ENCODE assay signal across 14 cellular contexts in the genomic region with DNA sequence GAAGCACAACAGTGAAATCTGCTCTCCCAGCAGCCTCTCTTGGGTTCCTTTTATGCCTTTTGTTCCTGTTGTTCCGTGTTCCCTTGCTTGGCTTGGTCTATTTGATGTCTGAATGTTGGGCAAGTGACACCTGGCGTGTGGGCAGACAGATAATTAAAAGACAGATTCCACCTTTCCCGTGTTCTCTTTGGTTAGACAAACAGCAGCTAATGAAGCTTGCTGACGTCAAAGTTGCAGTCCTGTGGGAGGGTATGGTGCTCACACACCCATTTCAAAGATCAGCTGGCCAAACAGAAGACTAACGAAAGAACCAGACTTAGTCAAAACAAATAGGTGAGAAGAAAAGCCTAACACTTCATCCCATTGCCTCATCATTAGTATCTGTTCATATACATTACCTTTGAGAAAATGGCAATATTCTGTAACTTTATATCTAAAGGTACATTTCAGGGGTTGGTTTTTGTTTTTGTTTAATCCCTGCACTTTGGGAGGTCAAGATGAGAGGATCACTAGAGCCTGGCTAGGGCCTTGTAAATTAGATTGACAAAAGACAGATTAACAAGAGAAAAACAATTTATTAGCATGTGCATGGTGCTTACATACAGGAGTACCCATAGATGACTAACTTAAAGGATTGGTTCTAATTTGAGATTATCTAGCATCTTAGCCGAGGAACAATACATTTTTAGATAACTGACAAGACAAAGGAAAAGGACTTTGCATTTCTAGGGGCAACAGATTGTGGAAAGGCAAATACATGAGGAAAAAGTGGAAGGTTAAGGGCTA. TPM values are rescaled to one million over a fixed set of nuclear protein-coding genes. Genes with fewer than 3 reads are reported as not detected.
A peak's percentile ranks its signal among the peaks of the same experiment; 100 is the strongest.
DNase-seq lines count a peak whose midpoint lies in the region; ATAC-seq, FAIRE-seq and TF ChIP-seq lines count a peak whose summit lies in the region.
"Had no signal": no experiment of that assay in that cellular context is flagged by ENCODE, and none has a peak within 500 bp of the region (broad histone marks: within the 10 kb centered on the region; RNA-seq: fewer than 3 reads in every experiment).

No MANE protein-coding gene starts in this region.

- FAIRE-seq in GM12891 (lab: Jason Lieb, UNC): peak; percentile 87
- no peak for FAIRE-seq in HTR-8/SVneo (lab: Jason Lieb, UNC)
- FAIRE-seq: colon, urothelium cell line had no signal

- no peak overlapping the region for H3K4me3 ChIP-seq in tibial artery
- no peak overlapping the region for H3K4me3 ChIP-seq in breast epithelium

- TF ChIP-seq CTCF in tibial artery (IDR thresholded peaks at IDR 0.05) (no peak), breast epithelium (IDR thresholded peaks at IDR 0.05) (no peak)

- no peak overlapping the region for H3K27ac ChIP-seq in tibial artery
- H3K27ac ChIP-seq in breast epithelium: no peak overlapping the region

- H3K36me3 ChIP-seq in tibial artery (no peaks in the 10 kb centered on the region), breast epithelium (no peaks in the 10 kb centered on the region)

- intact Hi-C loops in tibial artery (cut with DNase I; ENCODE audit: low total_unique reads) (no loop called here), breast epithelium (cut with DNase I; ENCODE audit: low total_unique reads) (no loop called here)

- TF ChIP-seq POLR2A in GM12891 (IDR thresholded peaks at IDR 0.05; ENCODE audit: low read depth, low read length) (no peak), breast epithelium (IDR thresholded peaks at IDR 0.05) (no peak)

- H3K27me3 ChIP-seq in tibial artery (no peaks in the 10 kb centered on the region), breast epithelium (no peaks in the 10 kb centered on the region)

- ATAC-seq in GM21447 (IDR thresholded peaks at IDR 0.05; ENCODE audit: unreplicated experiment): peak; percentile 55
- ATAC-seq in HG03378 (IDR thresholded peaks at IDR 0.05; ENCODE audit: unreplicated experiment): peak; percentile 37
- ATAC-seq: left lobe of liver had no signal

- DNase-seq in GM12891 (ENCODE audit: insufficient read length, low spot score) (no peak), SHP77 treated with DMSO at 0.1 percent for 48 hours (lab: John Stamatoyannopoulos, UW) (peak; percentile 100), HTR-8/SVneo (ENCODE audit: insufficient read length, low spot score) (no peak), amygdala (lab: John Stamatoyannopoulos, UW) (no peak), tibial artery (no peak), breast epithelium (ENCODE audit: low spot score in 2 of 2) (no peak)
- DNase-seq: activated CD4-positive, alpha-beta T cell treated with anti-CD3 and anti-CD28 coated beads for 48 hours; activated T-cell treated with anti-CD3 and anti-CD28 coated beads, Interleukin-2, amount 50 U/mL, for 24 hours; DMS153 had no signal

- H3K9me3 ChIP-seq in tibial artery (no peaks in the 10 kb centered on the region), breast epithelium (no peaks in the 10 kb centered on the region)

- H3K4me1 ChIP-seq in tibial artery (no peaks in the 10 kb centered on the region), breast epithelium (no peaks in the 10 kb centered on the region)

TF ChIP-seq in GM12891, 5 proteins besides CTCF, POLR2A, EP300 and RAD21:
- TF ChIP-seq POU2F2 (IDR thresholded peaks at IDR 0.05; ENCODE audit: low read depth, low read length) (no peak), POLR2AphosphoS5 (IDR thresholded peaks at IDR 0.05; ENCODE audit: low read depth, low read length) (no peak), PAX5 (IDR thresholded peaks at IDR 0.05; ENCODE audit: insufficient read depth, low read length, severe bottlenecking) (no peak), SPI1 (IDR thresholded peaks at IDR 0.05; ENCODE audit: low read depth, low read length) (no peak), TAF1 (IDR thresholded peaks at IDR 0.05; ENCODE audit: low read depth, low read length) (no peak)
TF ChIP-seq in GM12891: peak in this region for 0.

RNA-seq across cellular contexts. Expression of gene TNFRSF21, which starts 48.9 kb away (rescaled TPM):
- 0.12 TPM for polyA plus RNA-seq in GM12891 (2012; ENCODE audit: low read depth, missing spikeins)
- total RNA-seq in breast epithelium: 10 to 100 TPM; 10.2 to 21.4 (median 20.9) TPM
